21 cellular contexts compared by ENCODE assay signal in the genomic region with DNA sequence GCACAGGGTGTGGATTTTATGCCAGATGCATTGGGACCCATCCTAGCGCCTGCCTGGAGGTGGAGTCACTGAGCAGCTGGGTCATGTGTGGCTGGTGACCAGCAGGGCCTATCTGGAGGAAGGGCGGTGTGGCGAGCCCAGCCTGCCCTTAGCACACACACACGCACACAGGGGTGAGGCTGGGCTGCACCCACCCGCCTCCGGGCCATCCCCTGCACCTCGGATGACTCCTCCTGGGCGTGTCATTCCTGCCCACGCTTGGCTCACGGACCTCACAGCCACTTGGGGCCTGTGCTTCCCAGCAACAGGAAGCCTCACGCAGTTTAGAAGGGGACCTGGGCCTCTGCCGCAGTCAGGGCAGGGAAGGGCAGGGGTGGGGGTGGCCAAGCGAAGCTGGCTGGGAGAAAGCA. TPM values are rescaled to one million over a fixed set of nuclear protein-coding genes. Genes with fewer than 3 reads are reported as not detected.
DNase-seq lines count a peak whose midpoint lies in the region; ATAC-seq, FAIRE-seq and TF ChIP-seq lines count a peak whose summit lies in the region.
"Had no signal": no experiment of that assay in that cellular context is flagged by ENCODE, and none has a peak within 500 bp of the region (broad histone marks: within the 10 kb centered on the region; RNA-seq: fewer than 3 reads in every experiment).

No MANE protein-coding gene starts in this region.

- no peaks in the 10 kb centered on the region for H3K4me1 Mint-ChIP-seq in activated CD4-positive, alpha-beta T cell treated with anti-CD3 and anti-CD28 coated beads for 36 hours
- H3K4me1 Mint-ChIP-seq: CD14-positive monocyte, neural crest cell had no signal

- no peak overlapping the region for H2BK120ac ChIP-seq in mesendoderm (ENCODE audit: low read depth, low read length)

- ATAC-seq in activated CD4-positive, alpha-beta T cell treated with anti-CD3 and anti-CD28 coated beads for 36 hours, result no peak
- ATAC-seq in foreskin keratinocyte (peak; percentile 83), HG03139 (IDR thresholded peaks at IDR 0.05; ENCODE audit: unreplicated experiment) (no peak)
- ATAC-seq: activated T-cell treated with anti-CD3 and anti-CD28 coated beads, Interleukin-2, amount 50 U/mL, for 72 hours had no signal

- H3K36me3 Mint-ChIP-seq in activated CD4-positive, alpha-beta T cell treated with anti-CD3 and anti-CD28 coated beads for 36 hours (ENCODE audit: low read depth), result no peaks in the 10 kb centered on the region
- H3K36me3 Mint-ChIP-seq: CD14-positive monocyte had no signal

- POLR2A ChIA-PET in activated CD4-positive, alpha-beta T cell treated with anti-CD3 and anti-CD28 coated beads for 36 hours (lab: Charles Lee), result no interaction called here

- H3K79me2 ChIP-seq in mesendoderm (ENCODE audit: control insufficient read depth, insufficient read depth, low read length), result no peaks in the 10 kb centered on the region

- H2BK5ac ChIP-seq in mesendoderm (ENCODE audit: low read length), result no peak overlapping the region

- H3K27ac Mint-ChIP-seq in activated CD4-positive, alpha-beta T cell treated with anti-CD3 and anti-CD28 coated beads for 36 hours, result no peak overlapping the region
- H3K27ac Mint-ChIP-seq: activated T-cell treated with anti-CD3 and anti-CD28 coated beads, Interleukin-2, amount 50 U/mL, for 72 hours; CD14-positive monocyte had no signal

- CTCF ChIA-PET in activated CD4-positive, alpha-beta T cell treated with anti-CD3 and anti-CD28 coated beads for 36 hours (lab: Charles Lee), result no interaction called here

- H3K23ac ChIP-seq in mesendoderm (ENCODE audit: low read length), result no peak overlapping the region

- H3K27me3 ChIP-seq in foreskin keratinocyte (no peaks in the 10 kb centered on the region), mesendoderm (ENCODE audit: insufficient read depth, low read length, poor library complexity) (no peaks in the 10 kb centered on the region)

- H3K18ac ChIP-seq in mesendoderm (ENCODE audit: low read length), result no peak overlapping the region

- H4K8ac ChIP-seq in mesendoderm (ENCODE audit: low read depth, low read length), result no peak overlapping the region

- H3K27me3 Mint-ChIP-seq in activated CD4-positive, alpha-beta T cell treated with anti-CD3 and anti-CD28 coated beads for 36 hours, result peaks cover 7% of the 10 kb centered on the region

- H3K4me3 Mint-ChIP-seq in activated CD4-positive, alpha-beta T cell treated with anti-CD3 and anti-CD28 coated beads for 36 hours, result no peak overlapping the region
- H3K4me3 Mint-ChIP-seq: activated T-cell treated with anti-CD3 and anti-CD28 coated beads, Interleukin-2, amount 50 U/mL, for 72 hours; CD14-positive monocyte; neural crest cell had no signal

- H3K4ac ChIP-seq in mesendoderm (ENCODE audit: low read depth, low read length), result no peak overlapping the region

- no peak for FAIRE-seq in urothelium cell line (lab: Jason Lieb, UNC)
- FAIRE-seq: small intestine had no signal

- peak; percentile 18 for DNase-seq in activated CD4-positive, alpha-beta T cell treated with anti-CD3 and anti-CD28 coated beads for 36 hours
- DNase-seq in activated CD4-positive, alpha-beta T cell treated with anti-CD3 and anti-CD28 coated beads, Interleukin-2, amount 50 U/mL, for 48 hours, result no peak
- peak; percentile 44 to 56 for DNase-seq in foreskin keratinocyte
- peak; percentile 42 for DNase-seq in mesendoderm
- DNase-seq in urothelium cell line (ENCODE audit: low spot score), result peak; percentile 74
- DNase-seq in SHP77 (lab: John Stamatoyannopoulos, UW), result no peak
- DNase-seq in SKM-1 (lab: John Stamatoyannopoulos, UW; ENCODE audit: unreplicated experiment), result no peak
- DNase-seq: activated CD4-positive, alpha-beta T cell treated with anti-CD3 and anti-CD28 coated beads for 4 hours; activated T-cell treated with anti-CD3 and anti-CD28 coated beads, Interleukin-2, amount 50 U/mL, for 72 hours; hippocampal formation; lower lobe of right lung; MV-4-11; RPMI8226; small intestine; stimulated activated naive CD4-positive, alpha-beta T cell had no signal

- intact Hi-C loops in activated CD4-positive, alpha-beta T cell treated with anti-CD3 and anti-CD28 coated beads for 36 hours (cut with DNase I, micrococcal nuclease), result no loop called here

- no peak overlapping the region for H4K5ac ChIP-seq in mesendoderm (ENCODE audit: low read length)

- TF ChIP-seq CTCF in foreskin keratinocyte (conservative IDR thresholded peaks at IDR 0.05), result peak; percentile 43

- no peak overlapping the region for H3K56ac ChIP-seq in mesendoderm (ENCODE audit: low read length)

- no peaks in the 10 kb centered on the region for H3K79me1 ChIP-seq in mesendoderm (ENCODE audit: low read length)

- no peak overlapping the region for H2AK5ac ChIP-seq in mesendoderm (ENCODE audit: low read length)

- no peak overlapping the region for H3K4me2 ChIP-seq in mesendoderm (ENCODE audit: low read length)

- H3K9ac ChIP-seq in mesendoderm (ENCODE audit: low read length), result no peak overlapping the region

- WGBS in mesendoderm (ENCODE audit: extremely low coverage, insufficient coverage, low lambda C conversion rate), result no CpG with 5 or more reads among the region's 13 CpGs

- no peaks in the 10 kb centered on the region for H3K36me3 ChIP-seq in mesendoderm (ENCODE audit: control insufficient read depth, insufficient read depth, low read length)
- H3K36me3 ChIP-seq: HAP-1, lower lobe of right lung had no signal

- H3K9me3 Mint-ChIP-seq in activated CD4-positive, alpha-beta T cell treated with anti-CD3 and anti-CD28 coated beads for 36 hours (ENCODE audit: low read depth), result no peaks in the 10 kb centered on the region
- H3K9me3 Mint-ChIP-seq: activated T-cell treated with anti-CD3 and anti-CD28 coated beads, Interleukin-2, amount 50 U/mL, for 72 hours; neural crest cell had no signal

- no peak overlapping the region for H3K4me3 ChIP-seq in mesendoderm (ENCODE audit: low read length)
- H3K4me3 ChIP-seq: HAP-1, lower lobe of right lung had no signal

- H3K4me1 ChIP-seq in foreskin keratinocyte (peaks cover 25% of the 10 kb centered on the region), mesendoderm (ENCODE audit: control insufficient read depth, low read depth, low read length) (no peaks in the 10 kb centered on the region)
- H3K4me1 ChIP-seq: HAP-1, lower lobe of right lung had no signal

- H2BK15ac ChIP-seq in mesendoderm (replicated peaks; ENCODE audit: low read depth), result no peak overlapping the region

- H3K27ac ChIP-seq in foreskin keratinocyte, result peak overlapping the region; percentile 69
- no peak overlapping the region for H3K27ac ChIP-seq in mesendoderm (ENCODE audit: low read depth, low read length)
- H3K27ac ChIP-seq: 22Rv1, lower lobe of right lung had no signal

RNA-seq across cellular contexts. Expression of a gene that starts 36.2 kb away (rescaled TPM):
- total RNA-seq in activated CD4-positive, alpha-beta T cell treated with anti-CD3 and anti-CD28 coated beads for 36 hours, result not detected
- total RNA-seq in foreskin keratinocyte, result 4.4 and 8.2 TPM in 2 replicates
- polyA plus RNA-seq in foreskin keratinocyte, result 2.9 and 4.8 TPM in 2 replicates
- polyA plus RNA-seq in mesendoderm (2013, experiment 1 of 2), result 0.86 TPM
- polyA plus RNA-seq in mesendoderm (2013, experiment 2 of 2), result 0.87 TPM
- total RNA-seq: activated T-cell treated with anti-CD3 and anti-CD28 coated beads, Interleukin-2, amount 50 U/mL, for 72 hours; T-helper 2 cell treated with Interferon-gamma antibody and Interleukin-4, amounts not matched to agents 100 ng/mL and 5 ng/mL, for 36 hours had no signal
- polyA plus RNA-seq: CD14-positive monocyte had no signal

Comparison
In these comparisons a context has a peak if more than half of its experiments do, and no peak if none do; other contexts are left out.
1. DNase-seq: peak in activated CD4-positive, alpha-beta T cell treated with anti-CD3 and anti-CD28 coated beads for 36 hours (single experiment), foreskin keratinocyte (2 of 2), mesendoderm (single experiment) and urothelium cell line (single experiment); none in activated CD4-positive, alpha-beta T cell treated with anti-CD3 and anti-CD28 coated beads, Interleukin-2, amount 50 U/mL, for 48 hours (0 of 2), SHP77 (0 of 2) and SKM-1 (single experiment).